In genomic region chr10:108544500-108545120, GRCh38 we compare ENCODE assay signal across 8 cellular contexts.
DNase-seq lines count a peak whose midpoint lies in the region; ATAC-seq, FAIRE-seq and TF ChIP-seq lines count a peak whose summit lies in the region.

No MANE protein-coding gene starts in this region.

- TF ChIP-seq CTCF in AG09319 (IDR thresholded peaks at IDR 0.05; ENCODE audit: low read depth, low read length) (peak; percentile 96), NB4 (IDR thresholded peaks at IDR 0.05; ENCODE audit: low read depth, low read length) (peak; percentile 95), WI38 (IDR thresholded peaks at IDR 0.05; ENCODE audit: low read depth, low read length) (peak; percentile 82), glutamatergic neuron (IDR thresholded peaks at IDR 0.05; ENCODE audit: partially characterized antibody, unreplicated experiment) (peak; percentile 88)

- no peaks in the 10 kb centered on the region for H3K27me3 Mint-ChIP-seq in glutamatergic neuron (ENCODE audit: unreplicated experiment)

- no peak for TF ChIP-seq POLR2A in GM12892 (IDR thresholded peaks at IDR 0.05; ENCODE audit: low read depth, low read length)
- TF ChIP-seq POLR2A in NB4 (IDR thresholded peaks at IDR 0.05; ENCODE audit: extremely low read depth, insufficient read length) = no peak

- no peaks in the 10 kb centered on the region for H3K4me1 Mint-ChIP-seq in glutamatergic neuron (ENCODE audit: low read depth, unreplicated experiment)

- no peaks in the 10 kb centered on the region for H3K36me3 Mint-ChIP-seq in glutamatergic neuron (ENCODE audit: unreplicated experiment)

- H3K27ac Mint-ChIP-seq in glutamatergic neuron (ENCODE audit: unreplicated experiment) = no peak overlapping the region

- peak; percentile 95 for FAIRE-seq in GM12892 (lab: Jason Lieb, UNC)

- H3K9me3 Mint-ChIP-seq in glutamatergic neuron (ENCODE audit: unreplicated experiment) = no peaks in the 10 kb centered on the region

- DNase-seq in AG09319 (ENCODE audit: extremely low read depth, low read depth) (peak; percentile 22), GM12892 (ENCODE audit: insufficient read length) (no peak), NB4 (ENCODE audit: low read depth) (peak; percentile 66), glutamatergic neuron (peak; percentile 84), posterior vena cava (ENCODE audit: low spot score) (peak; percentile 86), NCI-H226 (no peak)

- no peak overlapping the region for H3K4me3 Mint-ChIP-seq in glutamatergic neuron (ENCODE audit: unreplicated experiment)

- peak; percentile 77 for ATAC-seq in HG02759 (IDR thresholded peaks at IDR 0.05; ENCODE audit: unreplicated experiment)

- no peak overlapping the region for H3K4me3 ChIP-seq in NB4 (ENCODE audit: low read depth, low read length)
- no peak overlapping the region for H3K4me3 ChIP-seq in WI38 (ENCODE audit: low read depth, low read length)

- intact Hi-C loops in posterior vena cava (cut with DNase I) = no loop called here

Comparison
In these comparisons a context has a peak if more than half of its experiments do, and no peak if none do; other contexts are left out.
1. DNase-seq: peak in AG09319 (single experiment), NB4 (single experiment), glutamatergic neuron (single experiment) and posterior vena cava (single experiment); none in GM12892 (single experiment) and NCI-H226 (single experiment).
2. Peak in every context shown above with its lines, with median percentiles within 50 percentile points of each other: CTCF ChIP-seq.